Comparison of ENCODE assay signal across 15 cellular contexts in the genomic region with DNA sequence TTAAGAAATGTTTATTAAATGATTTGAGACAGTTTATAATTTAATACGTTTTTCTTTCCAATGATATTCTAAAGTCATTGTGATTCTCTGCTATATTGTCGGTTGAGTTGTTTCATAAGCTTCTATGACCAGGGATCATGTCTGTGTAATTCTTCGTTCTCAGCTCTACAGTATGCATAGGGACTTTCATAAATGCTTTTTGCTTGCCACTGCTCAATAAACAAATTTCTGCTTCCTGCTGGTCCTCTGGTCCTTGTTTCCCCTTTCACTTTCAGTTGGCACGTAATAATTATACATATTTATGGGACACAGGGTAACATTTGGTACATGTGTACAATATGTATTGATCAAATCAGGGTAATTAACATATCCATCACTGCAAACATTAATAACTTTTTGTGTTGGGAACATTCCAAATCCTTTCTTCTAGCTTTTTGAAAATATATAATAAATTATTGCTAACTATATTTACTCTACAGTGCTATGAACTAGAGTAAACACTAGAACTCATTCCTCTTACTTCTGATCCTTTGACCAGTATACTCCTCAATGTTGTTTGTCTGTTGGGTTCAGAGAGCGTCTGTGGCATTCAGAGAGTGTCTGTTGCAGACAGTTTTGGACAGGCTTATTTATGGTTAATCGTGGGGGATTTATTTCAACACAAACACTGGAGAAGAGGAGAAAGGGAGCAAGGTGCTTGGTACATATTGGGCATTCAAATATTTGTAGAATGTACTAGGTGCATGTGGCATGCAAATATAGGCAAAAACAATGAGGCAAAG.
A peak's percentile ranks its signal among the peaks of the same experiment; 100 is the strongest.
DNase-seq lines count a peak whose midpoint lies in the region; ATAC-seq and TF ChIP-seq lines count a peak whose summit lies in the region.
"Had no signal": no experiment of that assay in that cellular context is flagged by ENCODE, and none has a peak within 500 bp of the region (broad histone marks: within the 10 kb centered on the region; RNA-seq: fewer than 3 reads in every experiment).

No MANE protein-coding gene starts in this region.

- no peak overlapping the region for H3K56ac ChIP-seq in mesendoderm (ENCODE audit: low read length)

- H3K4me2 ChIP-seq in OCI-LY3 (ENCODE audit: low read length) (peak overlapping the region; percentile 43), mesendoderm (ENCODE audit: low read length) (no peak overlapping the region)
- H3K4me2 ChIP-seq: GM23338 had no signal

- no peak overlapping the region for H3K18ac ChIP-seq in mesendoderm (ENCODE audit: low read length)

- no peak overlapping the region for H4K5ac ChIP-seq in mesendoderm (ENCODE audit: low read length)

- no peaks in the 10 kb centered on the region for H3K9me3 Mint-ChIP-seq in memory B cell
- H3K9me3 Mint-ChIP-seq: CD4-positive, alpha-beta T cell had no signal

- H3K4me1 Mint-ChIP-seq in memory B cell, result peaks cover 8% of the 10 kb centered on the region
- H3K4me1 Mint-ChIP-seq: GM23338 had no signal

- no peak overlapping the region for H2BK5ac ChIP-seq in mesendoderm (ENCODE audit: low read length)

- no peaks in the 10 kb centered on the region for H3K79me2 ChIP-seq in OCI-LY3 (ENCODE audit: low read length)
- H3K79me2 ChIP-seq in mesendoderm (ENCODE audit: control insufficient read depth, insufficient read depth, low read length), result no peaks in the 10 kb centered on the region

- no peaks in the 10 kb centered on the region for H3K27me3 Mint-ChIP-seq in memory B cell
- H3K27me3 Mint-ChIP-seq: CD4-positive, alpha-beta T cell had no signal

- peak; percentile 36 for DNase-seq in DMS53 (lab: John Stamatoyannopoulos, UW)
- peak in 1 of 2 donors; percentile 0 for DNase-seq in memory B cell (ENCODE audit: low spot score in 2 of 2)
- no peak for DNase-seq in Right ventricle myocardium superior
- DNase-seq in HuH-7 (ENCODE audit: low spot score), result no peak
- no peak for DNase-seq in mesendoderm
- DNase-seq: AML-193; C1 segment of cervical spinal cord; Calu3; CD4-positive, alpha-beta T cell; DMS 273 treated with DMSO at 0.1 percent for 48 hours; DMS79 treated with DMSO at 0.1 percent for 48 hours; EL; H7 had no signal

- WGBS in mesendoderm (ENCODE audit: extremely low coverage, insufficient coverage, low lambda C conversion rate), result no CpG with 5 or more reads among the region's 6 CpGs

- intact Hi-C loops in Right ventricle myocardium superior (cut with DNase I), result no loop called here

- H3K23ac ChIP-seq in mesendoderm (ENCODE audit: low read length), result no peak overlapping the region

- no peak overlapping the region for H2BK15ac ChIP-seq in mesendoderm (replicated peaks; ENCODE audit: low read depth)

- no peaks in the 10 kb centered on the region for H3K27me3 ChIP-seq in OCI-LY3 (ENCODE audit: low read depth, low read length)
- H3K27me3 ChIP-seq in mesendoderm (ENCODE audit: insufficient read depth, low read length, poor library complexity), result no peaks in the 10 kb centered on the region

- peak overlapping the region; percentile 44 for H3K4me3 Mint-ChIP-seq in memory B cell
- H3K4me3 Mint-ChIP-seq: CD4-positive, alpha-beta T cell; GM23338 had no signal

- H3K36me3 Mint-ChIP-seq in memory B cell, result peaks cover 3% of the 10 kb centered on the region

- H3K4me1 ChIP-seq in OCI-LY3 (ENCODE audit: low read length) (peaks cover 12% of the 10 kb centered on the region), mesendoderm (ENCODE audit: control insufficient read depth, low read depth, low read length) (no peaks in the 10 kb centered on the region)

- H3K27ac ChIP-seq in OCI-LY3 (ENCODE audit: low read length) (no peak overlapping the region), mesendoderm (ENCODE audit: low read depth, low read length) (no peak overlapping the region)

- no peaks in the 10 kb centered on the region for H3K79me1 ChIP-seq in mesendoderm (ENCODE audit: low read length)

- H4K20me1 ChIP-seq in OCI-LY3 (ENCODE audit: insufficient read depth, low read length), result no peaks in the 10 kb centered on the region

- H4K8ac ChIP-seq in mesendoderm (ENCODE audit: low read depth, low read length), result no peak overlapping the region

- no peak overlapping the region for H2BK120ac ChIP-seq in mesendoderm (ENCODE audit: low read depth, low read length)

- no peak overlapping the region for H2AFZ ChIP-seq in OCI-LY3 (ENCODE audit: low read depth, low read length)
- H2AFZ ChIP-seq: GM23338 had no signal

- no peak overlapping the region for H3K9ac ChIP-seq in OCI-LY3 (ENCODE audit: low read length)
- H3K9ac ChIP-seq in mesendoderm (ENCODE audit: low read length), result no peak overlapping the region

- no peaks in the 10 kb centered on the region for H3K9me3 ChIP-seq in OCI-LY3 (ENCODE audit: insufficient read depth, low read length)

- peak overlapping the region; percentile 49 for H3K27ac Mint-ChIP-seq in memory B cell
- H3K27ac Mint-ChIP-seq: CD4-positive, alpha-beta T cell; GM23338 had no signal

- ATAC-seq in memory B cell (ENCODE audit: low read depth), result peak; percentile 81
- no peak for ATAC-seq in Right ventricle myocardium superior (ENCODE audit: poor library complexity)
- ATAC-seq: GM23338 had no signal

- H3K4ac ChIP-seq in mesendoderm (ENCODE audit: low read depth, low read length), result no peak overlapping the region

- H3K36me3 ChIP-seq in OCI-LY3 (replicated peaks; ENCODE audit: low read depth, low read length) (no peaks in the 10 kb centered on the region), mesendoderm (ENCODE audit: control insufficient read depth, insufficient read depth, low read length) (no peaks in the 10 kb centered on the region)

- no peak for TF ChIP-seq CTCF in OCI-LY3 (IDR thresholded peaks at IDR 0.05; ENCODE audit: low read depth, low read length)

- H3K4me3 ChIP-seq in OCI-LY3 (ENCODE audit: low read length) (no peak overlapping the region), mesendoderm (ENCODE audit: low read length) (no peak overlapping the region)
- H3K4me3 ChIP-seq: GM23338 had no signal

- no peak overlapping the region for H2AK5ac ChIP-seq in mesendoderm (ENCODE audit: low read length)
